In genomic region chr14:68691031-68691864, GRCh38 we compare ENCODE assay signal across 15 cellular contexts.
A peak's percentile ranks its signal among the peaks of the same experiment; 100 is the strongest.
DNase-seq lines count a peak whose midpoint lies in the region; ATAC-seq and TF ChIP-seq lines count a peak whose summit lies in the region.
"Had no signal": no experiment of that assay in that cellular context is flagged by ENCODE, and none has a peak within 500 bp of the region (broad histone marks: within the 10 kb centered on the region; RNA-seq: fewer than 3 reads in every experiment).

No MANE protein-coding gene starts in this region.

- H3K4me1 Mint-ChIP-seq in CD4-positive, CD25-positive, alpha-beta regulatory T cell: peaks cover 0 to 45% (median 26%) of the 10 kb centered on the region in 4 donors
- peaks cover 27% of the 10 kb centered on the region for H3K4me1 Mint-ChIP-seq in T-helper 17 cell
- H3K4me1 Mint-ChIP-seq in osteocyte (ENCODE audit: unreplicated experiment): peaks cover 59% of the 10 kb centered on the region

- no peak for TF ChIP-seq POLR2A in gastrocnemius medialis (IDR thresholded peaks at IDR 0.05)

- ATAC-seq in CD4-positive, CD25-positive, alpha-beta regulatory T cell (ENCODE audit: low read depth in 2 of 2): no peak
- ATAC-seq in T-helper 17 cell: no peak
- no peak for ATAC-seq in gastrocnemius medialis
- no peak for ATAC-seq in HG02588 (IDR thresholded peaks at IDR 0.05; ENCODE audit: unreplicated experiment)
- ATAC-seq in HG03520 (IDR thresholded peaks at IDR 0.05; ENCODE audit: unreplicated experiment): no peak
- ATAC-seq: activated T-cell treated with anti-CD3 and anti-CD28 coated beads, Interleukin-2, amount 50 U/mL, for 4 hours had no signal

- no peaks in the 10 kb centered on the region for H3K36me3 ChIP-seq in CD4-positive, CD25-positive, alpha-beta regulatory T cell (ENCODE audit: control insufficient read depth, insufficient read depth, low read length)
- H3K36me3 ChIP-seq in iPS-20b (ENCODE audit: insufficient read depth, low read depth, low read length): no peaks in the 10 kb centered on the region
- H3K36me3 ChIP-seq in gastrocnemius medialis: no peaks in the 10 kb centered on the region

- H3K27me3 Mint-ChIP-seq in CD4-positive, CD25-positive, alpha-beta regulatory T cell: no peaks in the 10 kb centered on the region
- no peaks in the 10 kb centered on the region for H3K27me3 Mint-ChIP-seq in T-helper 17 cell
- no peaks in the 10 kb centered on the region for H3K27me3 Mint-ChIP-seq in osteocyte (ENCODE audit: unreplicated experiment)

- peak overlapping the region in 1 of 4 donors; percentile 58 for H3K4me3 Mint-ChIP-seq in CD4-positive, CD25-positive, alpha-beta regulatory T cell
- H3K4me3 Mint-ChIP-seq in T-helper 17 cell (no peak overlapping the region), osteocyte (ENCODE audit: unreplicated experiment) (no peak overlapping the region)
- H3K4me3 Mint-ChIP-seq: activated T-cell treated with anti-CD3 and anti-CD28 coated beads, Interleukin-2, amount 50 U/mL, for 4 hours had no signal

- in situ Hi-C loops in gastrocnemius medialis (cut with MboI; ENCODE audit: low sequenced_read_pairs in 4 of 4): no loop called here

- no peaks in the 10 kb centered on the region for H3K27me3 ChIP-seq in CD4-positive, CD25-positive, alpha-beta regulatory T cell (ENCODE audit: control insufficient read depth, insufficient read depth, low read length)
- peaks cover 48% of the 10 kb centered on the region for H3K27me3 ChIP-seq in iPS-20b (ENCODE audit: insufficient read depth, low read length)
- no peaks in the 10 kb centered on the region for H3K27me3 ChIP-seq in gastrocnemius medialis

- no peak for DNase-seq in CD4-positive, CD25-positive, alpha-beta regulatory T cell
- no peak for DNase-seq in T-helper 17 cell
- DNase-seq in posterior cingulate gyrus: peak; percentile 59 to 98 (median 83)
- DNase-seq in gastrocnemius medialis: no peak
- DNase-seq in osteocyte (ENCODE audit: extremely low spot score, unreplicated experiment): no peak
- DNase-seq: activated CD4-positive, alpha-beta T cell treated with anti-CD3 and anti-CD28 coated beads for 1 hour; activated T-cell treated with anti-CD3 and anti-CD28 coated beads, Interleukin-2, amount 50 U/mL, for 4 hours; AML-193; KBM-7; NCI-H1436 treated with DMSO at 0.1 percent for 48 hours; stimulated activated CD8-positive, alpha-beta memory T cell treated with anti-CD3 and anti-CD28 coated beads, Interleukin-4, amount 100 ng/mL, for 48 hours had no signal

- no peaks in the 10 kb centered on the region for H3K9me3 Mint-ChIP-seq in CD4-positive, CD25-positive, alpha-beta regulatory T cell
- no peaks in the 10 kb centered on the region for H3K9me3 Mint-ChIP-seq in osteocyte (ENCODE audit: unreplicated experiment)
- H3K9me3 Mint-ChIP-seq: activated T-cell treated with anti-CD3 and anti-CD28 coated beads, Interleukin-2, amount 50 U/mL, for 4 hours had no signal

- H3K27ac Mint-ChIP-seq in CD4-positive, CD25-positive, alpha-beta regulatory T cell: peak overlapping the region in 2 of 3 donors; percentile 29 to 30
- H3K27ac Mint-ChIP-seq in T-helper 17 cell: peak overlapping the region; percentile 100
- H3K27ac Mint-ChIP-seq in osteocyte (ENCODE audit: unreplicated experiment): no peak overlapping the region

- H3K27ac ChIP-seq in CD4-positive, CD25-positive, alpha-beta regulatory T cell (ENCODE audit: insufficient read depth, low read length, poor library complexity, severe bottlenecking): no peak overlapping the region
- no peak overlapping the region for H3K27ac ChIP-seq in iPS-20b (ENCODE audit: low read length)
- no peak overlapping the region for H3K27ac ChIP-seq in gastrocnemius medialis
- H3K27ac ChIP-seq: parathyroid adenoma had no signal

- H3K36me3 Mint-ChIP-seq in CD4-positive, CD25-positive, alpha-beta regulatory T cell: peaks cover 3% of the 10 kb centered on the region
- H3K36me3 Mint-ChIP-seq in T-helper 17 cell (ENCODE audit: low read depth): no peaks in the 10 kb centered on the region
- peaks cover 2% of the 10 kb centered on the region for H3K36me3 Mint-ChIP-seq in osteocyte (ENCODE audit: unreplicated experiment)

- intact Hi-C loops in posterior cingulate gyrus (cut with DNase I) (no loop called here), gastrocnemius medialis (cut with DNase I; ENCODE audit: low total_unique reads) (no loop called here)

- peaks cover 5% of the 10 kb centered on the region for H3K4me1 ChIP-seq in CD4-positive, CD25-positive, alpha-beta regulatory T cell (ENCODE audit: control insufficient read depth, insufficient read depth, low read length, poor library complexity, severe bottlenecking)
- H3K4me1 ChIP-seq in iPS-20b (ENCODE audit: insufficient read depth, low read length) (peaks cover 17% of the 10 kb centered on the region; the same call in 1 of the 2 replicates), gastrocnemius medialis (peaks cover 0 to 6% of the 10 kb centered on the region in 2 donors)

- no peak overlapping the region for H3K9ac ChIP-seq in iPS-20b (ENCODE audit: low read depth, low read length)
- H3K9ac ChIP-seq: parathyroid adenoma had no signal

- no peak for TF ChIP-seq CTCF in gastrocnemius medialis (IDR thresholded peaks at IDR 0.05 in 4 of 5, conservative IDR thresholded peaks at IDR 0.05 in 1 of 5)
- no peak for TF ChIP-seq CTCF in osteocyte (IDR thresholded peaks at IDR 0.05)

- H3K9me3 ChIP-seq in CD4-positive, CD25-positive, alpha-beta regulatory T cell (ENCODE audit: control insufficient read depth in 2 of 2, low read length in 2 of 2): no peaks in the 10 kb centered on the region
- H3K9me3 ChIP-seq in T-helper 17 cell (ENCODE audit: control insufficient read depth, low read length, poor library complexity, severe bottlenecking) (no peaks in the 10 kb centered on the region), iPS-20b (ENCODE audit: insufficient read depth, low read depth, low read length) (no peaks in the 10 kb centered on the region), gastrocnemius medialis (no peaks in the 10 kb centered on the region)

- H3K4me3 ChIP-seq in CD4-positive, CD25-positive, alpha-beta regulatory T cell (ENCODE audit: low read depth, low read length): no peak overlapping the region
- H3K4me3 ChIP-seq in iPS-20b (ENCODE audit: low read length) (peak overlapping the region; percentile 36; the same call in 1 of the 2 replicates), gastrocnemius medialis (no peak overlapping the region)

Comparison
In these comparisons a context has a peak if more than half of its experiments do, and no peak if none do; other contexts are left out.
1. DNase-seq: peak in posterior cingulate gyrus (10 of 10); none in CD4-positive, CD25-positive, alpha-beta regulatory T cell (0 of 3), T-helper 17 cell (0 of 3), gastrocnemius medialis (0 of 2) and osteocyte (single experiment).